Comparison of ENCODE assay signal across 1 cellular context in the genomic region with DNA sequence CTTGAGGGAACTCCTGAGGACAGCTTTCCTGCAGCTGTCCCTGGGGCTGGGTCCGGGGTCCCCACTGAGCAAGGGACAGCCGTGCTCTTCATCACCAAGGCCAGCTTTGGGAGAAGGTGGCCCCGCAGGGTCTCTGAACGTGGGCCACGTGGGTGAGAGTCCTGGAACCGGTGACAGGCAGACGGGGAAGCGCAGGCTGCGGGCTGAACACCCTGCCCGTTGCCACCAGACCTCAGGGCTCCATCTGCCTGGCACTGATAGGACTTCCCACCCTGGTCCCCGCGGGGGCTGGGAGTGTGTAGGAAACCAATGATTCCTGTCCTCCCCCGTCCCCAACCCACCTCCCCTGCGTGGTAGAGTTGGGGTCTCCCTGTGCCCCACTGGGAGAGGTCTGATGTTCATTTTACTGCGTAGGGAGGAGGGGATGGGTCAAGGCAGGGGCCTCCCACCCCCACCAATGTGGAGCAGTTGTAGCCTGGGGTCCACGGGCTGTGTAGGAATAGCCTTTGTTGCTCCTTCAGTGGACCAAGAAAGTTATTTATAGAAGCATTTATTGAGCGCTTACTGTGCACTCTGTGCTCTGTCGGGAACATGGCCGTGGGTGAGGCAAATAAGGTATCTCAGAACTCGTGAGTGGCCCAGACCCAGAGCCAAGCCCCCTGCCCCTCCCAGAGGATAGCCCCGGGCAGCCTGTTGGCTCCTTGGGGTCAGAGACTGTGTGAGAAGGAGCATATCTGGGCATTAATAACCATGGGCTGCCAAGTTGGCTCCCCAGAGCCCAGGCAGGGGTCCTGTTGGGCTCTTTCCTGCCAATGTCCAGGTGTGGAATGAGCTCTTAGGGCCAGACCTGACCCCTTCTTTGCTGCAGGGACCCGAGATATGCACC.
TF ChIP-seq lines count a peak whose summit lies in the region.

No MANE protein-coding gene starts in this region.

TF ChIP-seq in H1, 55 proteins besides CTCF, POLR2A, EP300 and RAD21:
- TF ChIP-seq RBBP5 (IDR thresholded peaks at IDR 0.05; ENCODE audit: borderline replicate concordance, low read depth, low read length) (no peak), EZH2 (IDR thresholded peaks at IDR 0.05; ENCODE audit: low read depth, low read length, severe bottlenecking) (no peak), HDAC2 (IDR thresholded peaks at IDR 0.05; ENCODE audit: borderline replicate concordance in 1 of 2, low read depth in 2 of 2, low read length in 2 of 2) (no peak), SAP30 (IDR thresholded peaks at IDR 0.05; ENCODE audit: insufficient read depth, insufficient replicate concordance, low read length) (no peak), MAFK (IDR thresholded peaks at IDR 0.05; ENCODE audit: low read depth, low read length) (no peak), SIN3A (conservative IDR thresholded peaks at IDR 0.05 in 1 of 2, IDR thresholded peaks at IDR 0.05 in 1 of 2; ENCODE audit: low read depth in 1 of 2, low read length in 2 of 2) (no peak), KDM4A (IDR thresholded peaks at IDR 0.05; ENCODE audit: low read depth, low read length, severe bottlenecking) (no peak), GTF2F1 (IDR thresholded peaks at IDR 0.05; ENCODE audit: borderline replicate concordance, low read depth, low read length) (no peak), TAF7 (optimal IDR thresholded peaks at IDR 0.05; ENCODE audit: borderline replicate concordance, low read depth, low read length) (no peak), NANOG (IDR thresholded peaks at IDR 0.05; ENCODE audit: insufficient read depth, low read depth, low read length, poor library complexity, severe bottlenecking) (no peak), YY1 (IDR thresholded peaks at IDR 0.05; ENCODE audit: low read depth, low read length) (no peak), ZNF274 (IDR thresholded peaks at IDR 0.05; ENCODE audit: borderline replicate concordance, extremely low read depth, low read length) (no peak)
- TF ChIP-seq, protein P1, sequence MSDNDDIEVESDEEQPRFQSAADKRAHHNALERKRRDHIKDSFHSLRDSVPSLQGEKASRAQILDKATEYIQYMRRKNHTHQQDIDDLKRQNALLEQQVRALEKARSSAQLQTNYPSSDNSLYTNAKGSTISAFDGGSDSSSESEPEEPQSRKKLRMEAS (IDR thresholded peaks at IDR 0.05), result no peak
